In the genomic region with DNA sequence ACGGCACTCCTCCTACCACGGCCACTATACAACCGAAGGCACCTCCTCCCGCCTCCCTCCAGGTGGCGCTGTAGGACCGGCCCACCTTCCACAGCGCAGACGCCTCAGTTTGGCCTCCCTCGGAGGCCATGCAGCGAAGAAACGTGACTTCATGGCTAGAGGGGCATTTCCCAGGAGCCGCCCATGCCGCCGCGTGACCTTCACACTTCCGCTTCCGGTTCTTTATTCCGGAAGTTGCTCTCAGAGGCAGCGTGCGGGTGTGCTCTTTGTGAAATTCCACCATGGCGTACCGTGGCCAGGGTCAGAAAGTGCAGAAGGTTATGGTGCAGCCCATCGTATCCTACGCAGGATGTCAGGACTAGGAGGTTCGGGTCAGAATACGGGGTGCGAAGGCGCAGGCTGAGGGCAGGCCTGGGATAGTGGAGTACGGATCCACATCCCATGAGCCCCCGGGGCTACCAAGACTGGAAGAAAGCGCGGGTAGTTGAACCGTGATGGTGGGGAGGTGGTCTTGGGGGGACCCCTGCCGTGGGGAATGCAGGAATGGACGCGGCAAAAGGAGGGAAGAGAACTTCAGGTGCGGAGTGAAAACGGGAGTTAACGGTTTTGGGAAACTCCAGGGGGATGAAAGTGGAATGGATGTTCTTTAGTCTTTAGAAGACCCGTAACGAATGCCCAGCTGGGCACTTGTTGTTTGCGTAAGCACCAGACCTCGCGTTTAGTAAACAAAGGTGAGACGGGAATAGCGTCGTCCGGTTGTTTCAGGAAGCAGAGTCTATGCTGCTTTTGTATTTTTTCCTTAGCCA, we compare ENCODE assay signal across 8 cellular contexts. TPM values are rescaled to one million over a fixed set of nuclear protein-coding genes. Genes with fewer than 3 reads are reported as not detected.
DNase-seq lines count a peak whose midpoint lies in the region; ATAC-seq, FAIRE-seq and TF ChIP-seq lines count a peak whose summit lies in the region.

Gene SNRPE, plus strand, starts transcription at position 221 of the 806 bp plus-strand sequence. Its CDS starts 61 bp downstream, at position 282.

- peak within 1 kb of the TSS; percentile 96 for H3K4me3 Mint-ChIP-seq in activated naive CD8-positive, alpha-beta T cell treated with anti-CD3 and anti-CD28 coated beads, Interleukin-2, amount 10 ng/mL, durations not matched to agents 7 days and 5 days

- intact Hi-C loops in Right ventricle myocardium inferior (cut with DNase I): loop anchor here (1.0 to 5.0 kb wide), 4 partner anchors 266 to 551 kb away; partner anchors contain the start of gene PPP1R15B
- intact Hi-C loops in pancreas (cut with DNase I): no loop called here
- intact Hi-C loops in tibial artery (cut with DNase I; ENCODE audit: low total_unique reads): loop anchor here (2.0 kb wide), 1 partner anchor 267 kb away; no protein-coding TSS in a partner anchor

- no peaks in the 10 kb centered on the region for H3K27me3 ChIP-seq in SU-DHL-6 (ENCODE audit: low read length)
- no peaks in the 10 kb centered on the region for H3K27me3 ChIP-seq in pancreas
- H3K27me3 ChIP-seq in tibial artery: no peaks in the 10 kb centered on the region

- peaks cover 13% of the 10 kb centered on the region for H3F3A ChIP-seq in SU-DHL-6 (ENCODE audit: insufficient read depth)

- peaks cover 22% of the 10 kb centered on the region for H3K36me3 Mint-ChIP-seq in activated naive CD8-positive, alpha-beta T cell treated with anti-CD3 and anti-CD28 coated beads, Interleukin-2, amount 10 ng/mL, durations not matched to agents 7 days and 5 days

- WGBS in pancreas, 2 donors: 0% methylated on average over 46 to 48 of the region's 48 CpGs

- TF ChIP-seq CTCF in GM12873 (IDR thresholded peaks at IDR 0.05; ENCODE audit: insufficient read depth, low read depth, low read length, missing control alignments): peak; percentile 93
- peak; percentile 53 for TF ChIP-seq CTCF in SU-DHL-6 (IDR thresholded peaks at IDR 0.05; ENCODE audit: insufficient read depth, low read length, poor library complexity, severe bottlenecking)
- peak; percentile 78 to 96 (median 91) for TF ChIP-seq CTCF in pancreas (IDR thresholded peaks at IDR 0.05)
- peak; percentile 82 to 97 for TF ChIP-seq CTCF in tibial artery (IDR thresholded peaks at IDR 0.05)

- peak within 1 kb of the TSS; percentile 99 for H3K4me3 ChIP-seq in SU-DHL-6 (ENCODE audit: insufficient read depth, low read length, poor library complexity, severe bottlenecking)
- peak within 1 kb of the TSS; percentile 53 to 94 (median 70) for H3K4me3 ChIP-seq in pancreas
- H3K4me3 ChIP-seq in tibial artery: peak within 1 kb of the TSS; percentile 63 to 94

- H3K9me3 Mint-ChIP-seq in activated naive CD8-positive, alpha-beta T cell treated with anti-CD3 and anti-CD28 coated beads, Interleukin-2, amount 10 ng/mL, durations not matched to agents 7 days and 5 days: no peaks in the 10 kb centered on the region

- peak; percentile 98 for DNase-seq in NCI-H128 (lab: John Stamatoyannopoulos, UW; ENCODE audit: unreplicated experiment)
- DNase-seq in activated naive CD8-positive, alpha-beta T cell treated with anti-CD3 and anti-CD28 coated beads, Interleukin-2, amount 10 ng/mL, durations not matched to agents 7 days and 5 days: peak; percentile 97
- peak; percentile 97 for DNase-seq in Right ventricle myocardium inferior (ENCODE audit: missing footprints)
- DNase-seq in pancreas: peak; percentile 94 to 98 (median 96)
- DNase-seq in tibial artery: peak; percentile 95 to 98

- ATAC-seq in HG02759 (IDR thresholded peaks at IDR 0.05; ENCODE audit: unreplicated experiment) (peak; percentile 97), Right ventricle myocardium inferior (peak; percentile 99), pancreas (peak; percentile 93 to 99 (median 97))
- ATAC-seq in activated naive CD8-positive, alpha-beta T cell treated with anti-CD3 and anti-CD28 coated beads, Interleukin-2, amount 10 ng/mL, durations not matched to agents 7 days and 5 days (ENCODE audit: low read depth): peak; percentile 97

- peak within 1 kb of the TSS; percentile 97 for H3K9ac ChIP-seq in SU-DHL-6 (ENCODE audit: low read length)

- H3K4me1 ChIP-seq in pancreas: peaks cover 9 to 15% (median 11%) of the 10 kb centered on the region in 3 donors
- peaks cover 0 to 48% (median 26%) of the 10 kb centered on the region in 4 donors for H3K4me1 ChIP-seq in tibial artery

- no peaks in the 10 kb centered on the region for H3K27me3 Mint-ChIP-seq in activated naive CD8-positive, alpha-beta T cell treated with anti-CD3 and anti-CD28 coated beads, Interleukin-2, amount 10 ng/mL, durations not matched to agents 7 days and 5 days

- POLR2A ChIA-PET in activated naive CD8-positive, alpha-beta T cell treated with anti-CD3 and anti-CD28 coated beads, Interleukin-2, amount 10 ng/mL, durations not matched to agents 7 days and 5 days (lab: Charles Lee): interaction anchor here (0.6 kb wide), 1 partner anchor 76 kb away, joined by 4 read pairs; no protein-coding TSS in a partner anchor

- no peaks in the 10 kb centered on the region; the same call in 1 of the 2 replicates for H4K20me1 ChIP-seq in SU-DHL-6 (ENCODE audit: low read depth, low read length)

- no peaks in the 10 kb centered on the region for H3K9me2 ChIP-seq in SU-DHL-6 (replicated peaks; ENCODE audit: insufficient read depth, low read length)

- H3K27ac ChIP-seq in SU-DHL-6 (ENCODE audit: low read depth, low read length) (peak within 1 kb of the TSS; percentile 59), pancreas (peak within 1 kb of the TSS; percentile 57 to 82 (median 78)), tibial artery (peak within 1 kb of the TSS; percentile 60 to 69)

- peak within 1 kb of the TSS; percentile 82 for H2AFZ ChIP-seq in SU-DHL-6 (ENCODE audit: low read depth, low read length, severe bottlenecking)

- no peaks in the 10 kb centered on the region for H3K9me3 ChIP-seq in SU-DHL-6 (ENCODE audit: insufficient read depth, low read length)
- no peaks in the 10 kb centered on the region for H3K9me3 ChIP-seq in pancreas
- no peaks in the 10 kb centered on the region for H3K9me3 ChIP-seq in tibial artery

- peaks cover 37% of the 10 kb centered on the region for H3K79me2 ChIP-seq in SU-DHL-6 (ENCODE audit: insufficient read depth, low read length)

- peak within 1 kb of the TSS; percentile 91 for H3K27ac Mint-ChIP-seq in activated naive CD8-positive, alpha-beta T cell treated with anti-CD3 and anti-CD28 coated beads, Interleukin-2, amount 10 ng/mL, durations not matched to agents 7 days and 5 days

- H3K36me3 ChIP-seq in SU-DHL-6 (ENCODE audit: low read length) (peaks cover 20% of the 10 kb centered on the region; the same call in 1 of the 2 replicates), pancreas (peaks cover 3 to 24% (median 11%) of the 10 kb centered on the region in 3 donors), tibial artery (peaks cover 28 to 32% (median 29%) of the 10 kb centered on the region in 3 donors)

- peaks cover 18% of the 10 kb centered on the region for H3K4me1 Mint-ChIP-seq in activated naive CD8-positive, alpha-beta T cell treated with anti-CD3 and anti-CD28 coated beads, Interleukin-2, amount 10 ng/mL, durations not matched to agents 7 days and 5 days

- peak; percentile 77 for FAIRE-seq in pancreas (lab: Jason Lieb, UNC)

- peak within 1 kb of the TSS; percentile 98 for H3K4me2 ChIP-seq in SU-DHL-6 (ENCODE audit: low read depth, low read length, poor library complexity, severe bottlenecking)

RNA-seq across cellular contexts. Expression of gene SNRPE, which starts in this region (rescaled TPM):
- 100 to 1,000 TPM; 128 to 154 TPM for total RNA-seq in activated naive CD8-positive, alpha-beta T cell treated with anti-CD3 and anti-CD28 coated beads, Interleukin-2, amount 10 ng/mL, durations not matched to agents 7 days and 5 days
- total RNA-seq in Right ventricle myocardium inferior (63.1 TPM), pancreas (10 to 100 TPM; 25.5 to 51.4 (median 41.6) TPM)
- 10 to 100 TPM; 37.5 to 67.9 TPM for polyA plus RNA-seq in pancreas

Comparison
In these comparisons a context has a peak if more than half of its experiments do, and no peak if none do; other contexts are left out.
1. Peak in every context shown above with its lines: DNase-seq, ATAC-seq, H3K4me3 ChIP-seq and H3K27ac ChIP-seq.
2. intact Hi-C loops: an anchor here in Right ventricle myocardium inferior (1.0 to 5.0 kb wide) and tibial artery (2.0 kb wide); none called in pancreas.